In the genomic region with DNA sequence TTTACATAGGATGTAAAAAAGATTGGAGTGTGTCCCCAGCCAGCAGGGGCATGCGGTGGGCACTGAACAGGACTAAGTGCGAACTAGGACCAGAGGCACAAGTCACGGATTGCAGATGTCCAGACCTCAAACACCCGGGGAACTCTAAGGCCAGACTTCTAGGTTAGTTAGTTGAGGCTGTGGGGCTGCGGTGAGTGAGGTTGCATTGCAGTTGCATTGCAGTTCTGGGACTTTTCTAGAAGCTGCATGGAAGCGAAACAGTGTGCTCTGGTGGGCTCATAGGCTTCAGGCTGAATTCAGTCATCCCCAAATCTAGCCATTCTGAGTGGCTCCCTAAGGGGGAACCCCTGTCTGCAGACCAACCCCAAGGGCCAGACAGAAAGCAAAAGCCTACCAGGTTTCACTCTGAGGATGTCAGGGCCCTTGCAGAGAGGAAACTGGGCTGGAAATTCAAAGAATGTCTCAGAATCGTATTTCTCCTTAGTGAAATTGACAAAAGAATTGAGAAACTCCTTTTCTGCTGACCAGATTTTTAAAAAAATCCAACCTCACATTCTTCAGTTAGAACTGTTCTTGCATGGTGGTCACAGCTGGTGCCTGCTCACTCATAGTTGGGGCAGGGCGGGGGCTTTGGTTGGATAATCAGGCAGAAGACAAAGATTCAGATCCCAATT, we compare ENCODE assay signal across 8 cellular contexts.
DNase-seq lines count a peak whose midpoint lies in the region; ATAC-seq and TF ChIP-seq lines count a peak whose summit lies in the region.

No MANE protein-coding gene starts in this region.

- TF ChIP-seq CTCF in GM12865 (IDR thresholded peaks at IDR 0.05; ENCODE audit: insufficient read depth, low read depth, low read length, missing control alignments) (no peak), chondrocyte (IDR thresholded peaks at IDR 0.05) (no peak)

- H3K27ac ChIP-seq in CD4-positive, alpha-beta memory T cell (ENCODE audit: low read depth, low read length): no peak overlapping the region
- no peak overlapping the region for H3K27ac ChIP-seq in Karpas-422 (ENCODE audit: low read length)

- no peaks in the 10 kb centered on the region for H3K36me3 ChIP-seq in CD4-positive, alpha-beta memory T cell (ENCODE audit: insufficient read depth, low read length)
- no peaks in the 10 kb centered on the region for H3K36me3 ChIP-seq in Karpas-422 (ENCODE audit: insufficient read depth, low read length)

- H3K4me1 Mint-ChIP-seq in activated naive CD8-positive, alpha-beta T cell treated with anti-CD3 and anti-CD28 coated beads, Interleukin-2, amount 50 U/mL, for 24 hours: peaks cover 44% of the 10 kb centered on the region
- peaks cover 2% of the 10 kb centered on the region for H3K4me1 Mint-ChIP-seq in chondrocyte (ENCODE audit: low read depth)
- peaks cover 7 to 22% (median 9%) of the 10 kb centered on the region in 4 donors for H3K4me1 Mint-ChIP-seq in CD4-positive, alpha-beta memory T cell

- peaks cover 14% of the 10 kb centered on the region for H3K4me1 ChIP-seq in CD4-positive, alpha-beta memory T cell (ENCODE audit: insufficient read depth, low read length)
- no peaks in the 10 kb centered on the region for H3K4me1 ChIP-seq in Karpas-422 (ENCODE audit: low read length)

- no peaks in the 10 kb centered on the region for H3K27me3 Mint-ChIP-seq in activated naive CD8-positive, alpha-beta T cell treated with anti-CD3 and anti-CD28 coated beads, Interleukin-2, amount 50 U/mL, for 24 hours
- H3K27me3 Mint-ChIP-seq in chondrocyte (ENCODE audit: low read depth): no peaks in the 10 kb centered on the region
- no peaks in the 10 kb centered on the region for H3K27me3 Mint-ChIP-seq in CD4-positive, alpha-beta memory T cell

- no peaks in the 10 kb centered on the region for H3K79me2 ChIP-seq in Karpas-422 (ENCODE audit: low read length)

- CTCF ChIA-PET in CD4-positive, alpha-beta memory T cell (lab: Charles Lee; ENCODE audit: partially characterized antibody): no interaction called here

- no peak overlapping the region for H3K27ac Mint-ChIP-seq in activated naive CD8-positive, alpha-beta T cell treated with anti-CD3 and anti-CD28 coated beads, Interleukin-2, amount 50 U/mL, for 24 hours
- H3K27ac Mint-ChIP-seq in chondrocyte (ENCODE audit: unreplicated experiment): no peak overlapping the region
- H3K27ac Mint-ChIP-seq in CD4-positive, alpha-beta memory T cell: no peak overlapping the region

- H3K27me3 ChIP-seq in CD4-positive, alpha-beta memory T cell (ENCODE audit: insufficient read depth, low read length): no peaks in the 10 kb centered on the region
- H3K27me3 ChIP-seq in Karpas-422 (ENCODE audit: low read length): no peaks in the 10 kb centered on the region

- POLR2A ChIA-PET in CD4-positive, alpha-beta memory T cell (lab: Charles Lee; ENCODE audit: partially characterized antibody): no interaction called here

- H3K9me3 Mint-ChIP-seq in activated naive CD8-positive, alpha-beta T cell treated with anti-CD3 and anti-CD28 coated beads, Interleukin-2, amount 50 U/mL, for 24 hours: no peaks in the 10 kb centered on the region
- peaks cover 8% of the 10 kb centered on the region for H3K9me3 Mint-ChIP-seq in chondrocyte (ENCODE audit: low read depth)
- no peaks in the 10 kb centered on the region for H3K9me3 Mint-ChIP-seq in CD4-positive, alpha-beta memory T cell

- H3K36me3 Mint-ChIP-seq in activated naive CD8-positive, alpha-beta T cell treated with anti-CD3 and anti-CD28 coated beads, Interleukin-2, amount 50 U/mL, for 24 hours (ENCODE audit: low read depth): no peaks in the 10 kb centered on the region
- peaks cover 3% of the 10 kb centered on the region for H3K36me3 Mint-ChIP-seq in chondrocyte (ENCODE audit: low read depth)
- no peaks in the 10 kb centered on the region for H3K36me3 Mint-ChIP-seq in CD4-positive, alpha-beta memory T cell

- H3K9ac ChIP-seq in Karpas-422 (ENCODE audit: low read length): no peak overlapping the region

- H3K9me2 ChIP-seq in Karpas-422 (replicated peaks; ENCODE audit: insufficient read depth, low read length): no peaks in the 10 kb centered on the region

- H4K20me1 ChIP-seq in Karpas-422 (ENCODE audit: insufficient read depth, low read depth, low read length): no peaks in the 10 kb centered on the region

- H3K4me3 ChIP-seq in GM12865 (ENCODE audit: low read depth, low read length): no peak overlapping the region
- H3K4me3 ChIP-seq in CD4-positive, alpha-beta memory T cell (ENCODE audit: low read length in 2 of 2): no peak overlapping the region
- no peak overlapping the region for H3K4me3 ChIP-seq in Karpas-422 (ENCODE audit: low read length)

- no peak overlapping the region for H2AFZ ChIP-seq in Karpas-422 (ENCODE audit: low read length)

- intact Hi-C loops in CD4-positive, alpha-beta memory T cell (cut with micrococcal nuclease): no loop called here

- DNase-seq in GM12865 (ENCODE audit: low read depth) (peak; percentile 95), chondrocyte (ENCODE audit: low spot score) (no peak), HuH-7.5 (ENCODE audit: low spot score) (no peak), Karpas-422 (no peak)
- DNase-seq in activated naive CD8-positive, alpha-beta T cell treated with anti-CD3 and anti-CD28 coated beads, Interleukin-2, amount 50 U/mL, for 24 hours: no peak
- no peak for DNase-seq in CD4-positive, alpha-beta memory T cell

- no peak overlapping the region for H3K4me2 ChIP-seq in Karpas-422 (ENCODE audit: low read depth, low read length, poor library complexity, severe bottlenecking)

- ATAC-seq in GM19452 (IDR thresholded peaks at IDR 0.05; ENCODE audit: unreplicated experiment): peak; percentile 65
- peak; percentile 55 for ATAC-seq in HG03066 (IDR thresholded peaks at IDR 0.05; ENCODE audit: low read depth, unreplicated experiment)
- ATAC-seq in activated naive CD8-positive, alpha-beta T cell treated with anti-CD3 and anti-CD28 coated beads, Interleukin-2, amount 50 U/mL, for 24 hours: peak; percentile 88

- no peak overlapping the region for H3K4me3 Mint-ChIP-seq in activated naive CD8-positive, alpha-beta T cell treated with anti-CD3 and anti-CD28 coated beads, Interleukin-2, amount 50 U/mL, for 24 hours
- H3K4me3 Mint-ChIP-seq in chondrocyte (ENCODE audit: unreplicated experiment): no peak overlapping the region
- H3K4me3 Mint-ChIP-seq in CD4-positive, alpha-beta memory T cell: peak overlapping the region in 1 of 8 donors; percentile 22

- no peaks in the 10 kb centered on the region for H3K9me3 ChIP-seq in CD4-positive, alpha-beta memory T cell (ENCODE audit: control insufficient read depth in 1 of 2, low read length in 2 of 2)
- H3K9me3 ChIP-seq in Karpas-422 (ENCODE audit: low read length): no peaks in the 10 kb centered on the region
